ENCODE assay signal across 8 cellular contexts in the genomic region with DNA sequence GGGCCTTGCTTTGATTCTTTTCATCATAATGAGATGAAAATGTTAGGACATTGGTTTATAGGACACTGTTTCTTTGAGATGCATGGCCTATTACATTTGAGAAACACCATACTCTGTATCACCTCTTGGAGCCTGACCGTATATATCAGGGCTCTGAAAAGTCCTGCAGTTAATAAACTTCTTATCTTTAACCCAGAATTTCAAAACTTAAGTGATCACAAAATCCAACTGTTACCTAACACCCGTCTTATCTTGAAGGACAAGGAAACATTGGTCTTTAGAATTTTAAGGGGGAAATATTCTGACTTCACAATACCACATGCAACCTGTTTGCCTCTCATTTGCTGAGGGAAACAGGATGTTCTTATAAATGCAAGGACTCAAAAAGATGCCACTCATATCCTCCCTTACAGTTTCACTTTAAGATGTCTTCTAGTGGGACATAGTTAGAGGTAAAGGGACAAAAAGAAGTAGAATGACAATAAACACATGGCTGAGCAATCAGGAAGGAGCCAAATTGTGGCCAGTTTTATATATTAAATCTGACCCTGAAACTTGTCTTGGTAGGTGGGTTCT.
DNase-seq lines count a peak whose midpoint lies in the region; ATAC-seq, FAIRE-seq and TF ChIP-seq lines count a peak whose summit lies in the region.

No MANE protein-coding gene starts in this region.

- peak overlapping the region; percentile 82 for H3K27ac ChIP-seq in GM12878 (ENCODE audit: control insufficient read depth, insufficient read depth)

- H3K27me3 ChIP-seq in GM12878 (replicated peaks in 1 of 2; ENCODE audit: control insufficient read depth in 2 of 2, insufficient read depth in 2 of 2, low read length in 1 of 2), result no peaks in the 10 kb centered on the region
- no peaks in the 10 kb centered on the region for H3K27me3 ChIP-seq in HAP-1 (ENCODE audit: low read depth)

- TF ChIP-seq POLR2A in GM12878 (IDR thresholded peaks at IDR 0.05; ENCODE audit: low read depth, low read length), result no peak

- CTCF ChIA-PET in GM12878 (lab: Yijun Ruan, JAX), result interaction anchor here (0.5 to 2.1 kb wide), 20 partner anchors 8 to 293 kb away, joined by 3 to 14 read pairs (median 5); a partner anchor contains a TSS

- intact Hi-C loops in GM12878 (cut with micrococcal nuclease; ENCODE audit: unreplicated experiment), result loop anchor here (5.0 kb wide), 4 partner anchors 35 to 275 kb away; no protein-coding TSS in a partner anchor

- no peak for TF ChIP-seq RAD21 in GM12878 (IDR thresholded peaks at IDR 0.05; ENCODE audit: insufficient read depth, low read depth, low read length)

- ATAC-seq in HG03066 (IDR thresholded peaks at IDR 0.05; ENCODE audit: low read depth, unreplicated experiment) (peak; percentile 41), GM12878 (peak; percentile 55)
- ATAC-seq in stimulated activated naive CD8-positive, alpha-beta T cell treated with anti-CD3 and anti-CD28 coated beads, Interleukin-15, Interleukin-2, amounts not matched to agents 100 U/mL and 50 U/mL, for 24 hours, result peak; percentile 37

- H3K4me2 ChIP-seq in GM12878 (ENCODE audit: control insufficient read depth, insufficient read depth), result peak overlapping the region; percentile 61

- peak overlapping the region; percentile 59 for H3K9ac ChIP-seq in GM12878 (ENCODE audit: control insufficient read depth, insufficient read depth, low read length)

- RAD21 ChIA-PET in GM12878 (lab: Charles Lee; ENCODE audit: unreplicated experiment), result interaction anchor here (0.9 to 2.8 kb wide), 20 partner anchors 9 to 334 kb away, joined by 3 to 16 read pairs (median 4); a partner anchor contains a TSS

- H3K4me1 ChIP-seq in GM12878 (ENCODE audit: control insufficient read depth, insufficient read depth, low read length) (peaks cover 54% of the 10 kb centered on the region), HAP-1 (peaks cover 7% of the 10 kb centered on the region)

- FAIRE-seq in GM19239 (lab: Jason Lieb, UNC), result peak; percentile 92
- peak; percentile 86 for FAIRE-seq in GM12878 (lab: Jason Lieb, UNC)

- H2AFZ ChIP-seq in GM12878 (ENCODE audit: control insufficient read depth, low read depth, low read length), result no peak overlapping the region; the same call in 1 of the 2 replicates

- H3K79me2 ChIP-seq in GM12878 (ENCODE audit: control insufficient read depth, insufficient read depth, low read length), result peaks cover 4% of the 10 kb centered on the region

- POLR2A ChIA-PET in GM12878 (lab: Charles Lee), result interaction anchor here (1.0 to 1.6 kb wide), 5 partner anchors 24 to 210 kb away, joined by 3 to 7 read pairs (median 4); a partner anchor contains a TSS

- BruUV-seq in GM12878 (replicated peaks; lab: Mats Ljungman, UMichigan), result TSS peak; percentile 84

- peak overlapping the region; percentile 44; the same call in 1 of the 2 replicates for H3K4me3 ChIP-seq in GM12878
- H3K4me3 ChIP-seq in HAP-1, result no peak overlapping the region

- no peaks in the 10 kb centered on the region; the same call in 2 of the 3 replicates for H3K9me3 ChIP-seq in GM12878 (replicated peaks; ENCODE audit: control insufficient read depth, insufficient read depth, low read length)
- no peaks in the 10 kb centered on the region for H3K9me3 ChIP-seq in HAP-1

- no peaks in the 10 kb centered on the region for H4K20me1 ChIP-seq in GM12878 (ENCODE audit: control insufficient read depth, insufficient read depth)

- in situ Hi-C loops in GM12878 (cut with MboI), result no loop called here
- in situ Hi-C loops in HAP-1 (cut with MboI; ENCODE audit: low sequenced_read_pairs), result no loop called here

- no peak for TF ChIP-seq EP300 in GM12878 (IDR thresholded peaks at IDR 0.05; ENCODE audit: borderline replicate concordance in 1 of 2, control insufficient read depth in 1 of 2, low read depth in 2 of 2, low read length in 2 of 2)

- H3K36me3 ChIP-seq in GM12878 (ENCODE audit: control insufficient read depth in 2 of 2, insufficient read depth in 2 of 2, low read length in 1 of 2) (peaks cover 0 to 7% of the 10 kb centered on the region in 2 experiments; a peak in 2 of 4 replicates), HAP-1 (replicated peaks) (no peaks in the 10 kb centered on the region; the same call in 1 of the 2 replicates)

- 15% methylated on average over 2 of the region's 2 CpGs for WGBS in GM12878 (ENCODE audit: insufficient coverage, insufficient replicate concordance, low lambda C conversion rate, missing lambda C conversion rate)

- no peak for TF ChIP-seq CTCF in GM12878 (IDR thresholded peaks at IDR 0.05 in 2 of 3, conservative IDR thresholded peaks at IDR 0.05 in 1 of 3; ENCODE audit: control insufficient read depth in 2 of 3, extremely low read depth in 1 of 3, insufficient read depth in 1 of 3, low read depth in 3 of 3, low read length in 3 of 3)

- DNase-seq in GM19239 (ENCODE audit: insufficient read length, low spot score) (peak; percentile 37), GM12878 (ENCODE audit: low read depth, low spot score) (peak; percentile 68), NCI-H2107 (lab: John Stamatoyannopoulos, UW) (no peak), SIG-M5 treated with dmso at 0.1 percent for 504 hours (lab: John Stamatoyannopoulos, UW; ENCODE audit: unreplicated experiment) (no peak), HAP-1 (ENCODE audit: low spot score in 2 of 2) (no peak)
- no peak for DNase-seq in stimulated activated naive CD8-positive, alpha-beta T cell treated with anti-CD3 and anti-CD28 coated beads, Interleukin-15, Interleukin-2, amounts not matched to agents 100 U/mL and 50 U/mL, for 24 hours
- no peak for DNase-seq in stimulated activated CD4-positive, alpha-beta T cell treated with anti-CD3 and anti-CD28 coated beads, Interleukin-4, amount 100 ng/mL, for 24 hours

- SMC1A ChIA-PET in GM12878 (lab: Charles Lee; ENCODE audit: uncharacterized antibody, unreplicated experiment), result interaction anchor here (0.9 to 3.2 kb wide), 16 partner anchors 34 to 296 kb away, joined by 3 to 17 read pairs (median 5); no protein-coding TSS in a partner anchor

TF ChIP-seq in GM12878, 131 proteins besides CTCF, POLR2A, EP300 and RAD21:
- TF ChIP-seq NFIC (IDR thresholded peaks at IDR 0.05; ENCODE audit: low read depth, low read length) (peak; percentile 54; the same call in 1 of the 2 replicates), CBFB (IDR thresholded peaks at IDR 0.05; ENCODE audit: low read depth) (peak; percentile 31; the same call in 1 of the 2 replicates), SMAD5 (IDR thresholded peaks at IDR 0.05; ENCODE audit: low read depth) (no peak), POLR2AphosphoS5 (IDR thresholded peaks at IDR 0.05; ENCODE audit: low read length) (0 out of 2 replicates have a peak, but pooled peaks have one; percentile 23), ETV6 (conservative IDR thresholded peaks at IDR 0.05 in 1 of 2, IDR thresholded peaks at IDR 0.05 in 1 of 2; ENCODE audit: borderline replicate concordance in 1 of 2, low read depth in 1 of 2) (peak in 1 of 2 experiments; percentile 60; a peak in 1 of 4 replicates), SPI1 (IDR thresholded peaks at IDR 0.05; ENCODE audit: borderline replicate concordance, insufficient read depth, low read depth, low read length) (0 out of 2 replicates have a peak, but pooled peaks have one; percentile 1), EZH2 (IDR thresholded peaks at IDR 0.05; ENCODE audit: borderline replicate concordance, control insufficient read depth, low read depth, low read length) (no peak), NBN (IDR thresholded peaks at IDR 0.05) (0 out of 2 replicates have a peak, but pooled peaks have one; percentile 42), KLF5 (IDR thresholded peaks at IDR 0.05; ENCODE audit: partially characterized antibody) (no peak), CREM (IDR thresholded peaks at IDR 0.05; ENCODE audit: low read depth) (no peak), SIX5 (IDR thresholded peaks at IDR 0.05; ENCODE audit: low read depth, low read length, severe bottlenecking) (peak; percentile 10), JUNB (IDR thresholded peaks at IDR 0.05) (peak; percentile 41; the same call in 1 of the 2 replicates), SMAD1 (IDR thresholded peaks at IDR 0.05; ENCODE audit: low read depth, partially characterized antibody) (no peak)
- TF ChIP-seq, protein P1, sequence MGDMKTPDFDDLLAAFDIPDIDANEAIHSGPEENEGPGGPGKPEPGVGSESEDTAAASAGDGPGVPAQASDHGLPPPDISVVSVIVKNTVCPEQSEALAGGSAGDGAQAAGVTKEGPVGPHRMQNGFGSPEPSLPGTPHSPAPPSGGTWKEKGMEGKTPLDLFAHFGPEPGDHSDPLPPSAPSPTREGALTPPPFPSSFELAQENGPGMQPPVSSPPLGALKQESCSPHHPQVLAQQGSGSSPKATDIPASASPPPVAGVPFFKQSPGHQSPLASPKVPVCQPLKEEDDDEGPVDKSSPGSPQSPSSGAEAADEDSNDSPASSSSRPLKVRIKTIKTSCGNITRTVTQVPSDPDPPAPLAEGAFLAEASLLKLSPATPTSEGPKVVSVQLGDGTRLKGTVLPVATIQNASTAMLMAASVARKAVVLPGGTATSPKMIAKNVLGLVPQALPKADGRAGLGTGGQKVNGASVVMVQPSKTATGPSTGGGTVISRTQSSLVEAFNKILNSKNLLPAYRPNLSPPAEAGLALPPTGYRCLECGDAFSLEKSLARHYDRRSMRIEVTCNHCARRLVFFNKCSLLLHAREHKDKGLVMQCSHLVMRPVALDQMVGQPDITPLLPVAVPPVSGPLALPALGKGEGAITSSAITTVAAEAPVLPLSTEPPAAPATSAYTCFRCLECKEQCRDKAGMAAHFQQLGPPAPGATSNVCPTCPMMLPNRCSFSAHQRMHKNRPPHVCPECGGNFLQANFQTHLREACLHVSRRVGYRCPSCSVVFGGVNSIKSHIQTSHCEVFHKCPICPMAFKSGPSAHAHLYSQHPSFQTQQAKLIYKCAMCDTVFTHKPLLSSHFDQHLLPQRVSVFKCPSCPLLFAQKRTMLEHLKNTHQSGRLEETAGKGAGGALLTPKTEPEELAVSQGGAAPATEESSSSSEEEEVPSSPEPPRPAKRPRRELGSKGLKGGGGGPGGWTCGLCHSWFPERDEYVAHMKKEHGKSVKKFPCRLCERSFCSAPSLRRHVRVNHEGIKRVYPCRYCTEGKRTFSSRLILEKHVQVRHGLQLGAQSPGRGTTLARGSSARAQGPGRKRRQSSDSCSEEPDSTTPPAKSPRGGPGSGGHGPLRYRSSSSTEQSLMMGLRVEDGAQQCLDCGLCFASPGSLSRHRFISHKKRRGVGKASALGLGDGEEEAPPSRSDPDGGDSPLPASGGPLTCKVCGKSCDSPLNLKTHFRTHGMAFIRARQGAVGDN (IDR thresholded peaks at IDR 0.05), result no peak
- TF ChIP-seq, protein P2, sequence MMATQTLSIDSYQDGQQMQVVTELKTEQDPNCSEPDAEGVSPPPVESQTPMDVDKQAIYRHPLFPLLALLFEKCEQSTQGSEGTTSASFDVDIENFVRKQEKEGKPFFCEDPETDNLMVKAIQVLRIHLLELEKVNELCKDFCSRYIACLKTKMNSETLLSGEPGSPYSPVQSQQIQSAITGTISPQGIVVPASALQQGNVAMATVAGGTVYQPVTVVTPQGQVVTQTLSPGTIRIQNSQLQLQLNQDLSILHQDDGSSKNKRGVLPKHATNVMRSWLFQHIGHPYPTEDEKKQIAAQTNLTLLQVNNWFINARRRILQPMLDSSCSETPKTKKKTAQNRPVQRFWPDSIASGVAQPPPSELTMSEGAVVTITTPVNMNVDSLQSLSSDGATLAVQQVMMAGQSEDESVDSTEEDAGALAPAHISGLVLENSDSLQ (IDR thresholded peaks at IDR 0.05), result peak; percentile 78

Comparison
In these comparisons a context has a peak if more than half of its experiments do, and no peak if none do; other contexts are left out.
1. DNase-seq: peak in GM19239 (single experiment) and GM12878 (single experiment); none in stimulated activated naive CD8-positive, alpha-beta T cell treated with anti-CD3 and anti-CD28 coated beads, Interleukin-15, Interleukin-2, amounts not matched to agents 100 U/mL and 50 U/mL, for 24 hours (single experiment), NCI-H2107 (single experiment), SIG-M5 treated with dmso at 0.1 percent for 504 hours (single experiment), stimulated activated CD4-positive, alpha-beta T cell treated with anti-CD3 and anti-CD28 coated beads, Interleukin-4, amount 100 ng/mL, for 24 hours (single experiment) and HAP-1 (0 of 2).
2. Peak in every context shown above with its lines, with median percentiles within 50 percentile points of each other: ATAC-seq.